In the genomic region with DNA sequence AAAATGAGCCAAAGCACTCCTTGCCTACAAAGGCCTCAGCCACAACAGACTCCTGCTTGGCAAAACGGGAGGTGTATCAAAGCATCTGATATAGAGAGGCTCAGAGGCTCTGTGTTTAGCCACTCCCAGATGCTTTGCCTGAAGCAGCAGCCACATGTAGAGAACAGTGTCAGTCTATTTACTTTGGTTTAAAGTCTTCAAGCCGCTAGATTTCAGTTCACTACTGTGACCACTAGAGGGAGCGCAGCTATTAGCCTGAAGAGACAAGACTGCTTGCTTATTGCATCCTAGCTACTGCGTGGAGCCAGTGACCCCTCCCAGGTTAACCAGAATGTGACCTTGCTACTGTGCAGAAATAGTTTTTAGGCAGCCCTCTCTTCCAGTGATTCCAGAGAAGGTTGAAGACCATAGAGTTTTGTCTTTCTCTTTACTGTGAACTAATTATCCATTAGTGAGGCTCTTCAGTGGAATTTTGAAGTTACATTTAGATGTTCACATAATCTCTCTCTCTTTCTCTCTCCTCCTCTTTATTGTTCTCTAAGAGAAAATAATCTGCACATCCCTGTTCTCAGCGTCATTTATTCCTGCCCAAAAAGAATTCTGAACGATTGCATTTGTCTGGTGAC, we compare ENCODE assay signal across 8 cellular contexts. TPM values are rescaled to one million over a fixed set of nuclear protein-coding genes. Genes with fewer than 3 reads are reported as not detected.
DNase-seq lines count a peak whose midpoint lies in the region; ATAC-seq and TF ChIP-seq lines count a peak whose summit lies in the region.

No MANE protein-coding gene starts in this region.

- peak; percentile 54 for DNase-seq in DMS114 treated with DMSO at 0.1 percent for 48 hours (lab: John Stamatoyannopoulos, UW; ENCODE audit: unreplicated experiment)
- peak; percentile 26 for DNase-seq in HPDE6-E6E7 (ENCODE audit: extremely low spot score)
- DNase-seq in NCI-H82 (lab: John Stamatoyannopoulos, UW): peak; percentile 97
- DNase-seq in activated CD8-positive, alpha-beta T cell treated with anti-CD3 and anti-CD28 coated beads, Interleukin-2, amount 10 ng/mL, durations not matched to agents 7 days and 5 days: peak; percentile 68
- DNase-seq in endodermal cell: peak; percentile 92
- DNase-seq in middle frontal gyrus (ENCODE audit: extremely low spot score, low spot score): peak; percentile 85
- DNase-seq in stimulated activated CD8-positive, alpha-beta memory T cell treated with anti-CD3 and anti-CD28 coated beads, Interleukin-7, amount 100 ng/mL, for 24 hours (ENCODE audit: low read depth): peak; percentile 4

- no peak overlapping the region for H3K27ac Mint-ChIP-seq in activated CD8-positive, alpha-beta T cell treated with anti-CD3 and anti-CD28 coated beads, Interleukin-2, amount 10 ng/mL, durations not matched to agents 7 days and 5 days
- no peak overlapping the region for H3K27ac Mint-ChIP-seq in endodermal cell

- 0 to 12% methylated on average over 3 to 6 of the region's 6 CpGs for WGBS in endodermal cell (ENCODE audit: insufficient coverage in 1 of 2, insufficient read length in 1 of 2), 2 experiments

- peaks cover 19% of the 10 kb centered on the region for H3K27me3 ChIP-seq in endodermal cell (ENCODE audit: control insufficient read depth, insufficient read depth, low read length, poor library complexity, severe bottlenecking)

- no peaks in the 10 kb centered on the region for H3K9me3 Mint-ChIP-seq in activated CD8-positive, alpha-beta T cell treated with anti-CD3 and anti-CD28 coated beads, Interleukin-2, amount 10 ng/mL, durations not matched to agents 7 days and 5 days (ENCODE audit: insufficient read depth)
- H3K9me3 Mint-ChIP-seq in endodermal cell: no peaks in the 10 kb centered on the region

- CTCF ChIA-PET in activated CD8-positive, alpha-beta T cell treated with anti-CD3 and anti-CD28 coated beads, Interleukin-2, amount 10 ng/mL, durations not matched to agents 7 days and 5 days (lab: Charles Lee): interaction anchor here (0.6 to 3.5 kb wide), 12 partner anchors 9 to 283 kb away, joined by 3 to 48 read pairs (median 6); no protein-coding TSS in a partner anchor

- no peaks in the 10 kb centered on the region for H3K36me3 ChIP-seq in endodermal cell (ENCODE audit: control insufficient read depth, insufficient read depth, low read length)

- no peak overlapping the region for H3K27ac ChIP-seq in endodermal cell (ENCODE audit: low read depth, low read length)

- H3K36me3 Mint-ChIP-seq in activated CD8-positive, alpha-beta T cell treated with anti-CD3 and anti-CD28 coated beads, Interleukin-2, amount 10 ng/mL, durations not matched to agents 7 days and 5 days (ENCODE audit: low read depth): no peaks in the 10 kb centered on the region
- no peaks in the 10 kb centered on the region for H3K36me3 Mint-ChIP-seq in endodermal cell (ENCODE audit: low read depth)

- ATAC-seq in GM21390 (IDR thresholded peaks at IDR 0.05; ENCODE audit: unreplicated experiment): peak; percentile 99
- peak; percentile 84 for ATAC-seq in activated CD8-positive, alpha-beta T cell treated with anti-CD3 and anti-CD28 coated beads, Interleukin-2, amount 10 ng/mL, durations not matched to agents 7 days and 5 days

- peaks cover 14% of the 10 kb centered on the region for H3K27me3 Mint-ChIP-seq in activated CD8-positive, alpha-beta T cell treated with anti-CD3 and anti-CD28 coated beads, Interleukin-2, amount 10 ng/mL, durations not matched to agents 7 days and 5 days (ENCODE audit: low read depth)
- H3K27me3 Mint-ChIP-seq in endodermal cell (ENCODE audit: insufficient read depth): peaks cover 16% of the 10 kb centered on the region

- H3K9me3 ChIP-seq in endodermal cell (ENCODE audit: control insufficient read depth, low read length): no peaks in the 10 kb centered on the region

- TF ChIP-seq CTCF in endodermal cell (conservative IDR thresholded peaks at IDR 0.05): peak; percentile 95

- POLR2A ChIA-PET in activated CD8-positive, alpha-beta T cell treated with anti-CD3 and anti-CD28 coated beads, Interleukin-2, amount 10 ng/mL, durations not matched to agents 7 days and 5 days (lab: Charles Lee): no interaction called here

- H3K4me3 ChIP-seq in endodermal cell (ENCODE audit: low read length): no peak overlapping the region

- H3K4me1 Mint-ChIP-seq in activated CD8-positive, alpha-beta T cell treated with anti-CD3 and anti-CD28 coated beads, Interleukin-2, amount 10 ng/mL, durations not matched to agents 7 days and 5 days (ENCODE audit: low read depth): no peaks in the 10 kb centered on the region
- H3K4me1 Mint-ChIP-seq in endodermal cell: peaks cover 3% of the 10 kb centered on the region

- no peaks in the 10 kb centered on the region for H3K4me1 ChIP-seq in endodermal cell (ENCODE audit: control insufficient read depth, insufficient read depth, low read length)

- no peak overlapping the region for H3K9ac ChIP-seq in endodermal cell (ENCODE audit: extremely low read depth, low read length, poor library complexity, severe bottlenecking)

- H3K4me3 Mint-ChIP-seq in activated CD8-positive, alpha-beta T cell treated with anti-CD3 and anti-CD28 coated beads, Interleukin-2, amount 10 ng/mL, durations not matched to agents 7 days and 5 days: no peak overlapping the region
- no peak overlapping the region for H3K4me3 Mint-ChIP-seq in endodermal cell

RNA-seq across cellular contexts. Expression of gene BMP3, which starts 39.3 kb away (rescaled TPM):
- not detected for total RNA-seq in activated CD8-positive, alpha-beta T cell treated with anti-CD3 and anti-CD28 coated beads, Interleukin-2, amount 10 ng/mL, durations not matched to agents 7 days and 5 days
- under 1 TPM; 0.11 to 0.13 TPM for total RNA-seq in endodermal cell
- 0.07 TPM for polyA plus RNA-seq in endodermal cell (2013, experiment 1 of 2)
- polyA plus RNA-seq in endodermal cell (2013, experiment 2 of 2): 0.08 TPM

Comparison
In these comparisons a context has a peak if more than half of its experiments do, and no peak if none do; other contexts are left out.
1. DNase-seq: peak in every context shown above with its lines; median percentile 97 in NCI-H82; 92 in endodermal cell; 85 in middle frontal gyrus; 68 in activated CD8-positive, alpha-beta T cell treated with anti-CD3 and anti-CD28 coated beads, Interleukin-2, amount 10 ng/mL, durations not matched to agents 7 days and 5 days; 54 in DMS114 treated with DMSO at 0.1 percent for 48 hours; 26 in HPDE6-E6E7; 4 in stimulated activated CD8-positive, alpha-beta memory T cell treated with anti-CD3 and anti-CD28 coated beads, Interleukin-7, amount 100 ng/mL, for 24 hours.